ENCODE assay signal across 19 cellular contexts in the genomic region with DNA sequence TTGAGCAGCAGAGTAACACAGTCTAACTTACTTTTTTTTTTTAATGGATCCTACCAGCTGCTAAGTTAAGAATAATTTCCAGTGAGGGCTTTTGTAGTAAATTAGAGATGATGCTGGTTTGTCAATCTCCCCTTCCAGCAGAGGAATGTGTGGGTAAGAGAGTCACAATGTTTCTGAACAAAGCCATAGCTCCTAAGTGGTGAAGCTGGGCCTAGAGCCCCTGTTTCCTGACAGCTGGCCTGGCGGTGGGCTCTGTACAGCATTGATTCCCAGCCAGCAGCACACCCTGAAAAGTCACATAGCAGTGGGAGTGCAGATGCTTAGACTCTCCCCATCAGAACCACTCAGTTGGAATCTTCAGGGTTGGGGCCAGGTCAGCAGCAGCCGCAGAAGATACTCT. TPM values are rescaled to one million over a fixed set of nuclear protein-coding genes. Genes with fewer than 3 reads are reported as not detected.
DNase-seq lines count a peak whose midpoint lies in the region; ATAC-seq and TF ChIP-seq lines count a peak whose summit lies in the region.
"Had no signal": no experiment of that assay in that cellular context is flagged by ENCODE, and none has a peak within 500 bp of the region (broad histone marks: within the 10 kb centered on the region; RNA-seq: fewer than 3 reads in every experiment).

No MANE protein-coding gene starts in this region.

- no peak for TF ChIP-seq CTCF in WTC11 (IDR thresholded peaks at IDR 0.05)

- H3K4me3 Mint-ChIP-seq in WTC11: no peak overlapping the region
- H3K4me3 Mint-ChIP-seq in naive thymus-derived CD4-positive, alpha-beta T cell: no peak overlapping the region
- no peak overlapping the region for H3K4me3 Mint-ChIP-seq in stimulated activated naive B cell treated with anti-CD40 and anti-IgM and Interleukin-4, amounts not matched to agents 10 μg/mL and 1 μg/mL and 100 μg/mL, for 72 hours

- H3K27me3 Mint-ChIP-seq in WTC11 (ENCODE audit: low read depth): no peaks in the 10 kb centered on the region; the same call in 1 of the 2 replicates
- no peaks in the 10 kb centered on the region for H3K27me3 Mint-ChIP-seq in naive thymus-derived CD4-positive, alpha-beta T cell
- no peaks in the 10 kb centered on the region for H3K27me3 Mint-ChIP-seq in stimulated activated naive B cell treated with anti-CD40 and anti-IgM and Interleukin-4, amounts not matched to agents 10 μg/mL and 1 μg/mL and 100 μg/mL, for 72 hours

- CTCF ChIA-PET in WTC11 (lab: Charles Lee): interaction anchor here (0.8 to 2.6 kb wide), 2 partner anchors 153 to 166 kb away, joined by 3 to 9 read pairs; a partner anchor contains a TSS
- CTCF ChIA-PET in naive thymus-derived CD4-positive, alpha-beta T cell (lab: Charles Lee): interaction anchor here (11.5 kb wide), 1 partner anchor 167 kb away, joined by 90 read pairs; no protein-coding TSS in a partner anchor

- ATAC-seq in WTC11 (no peak), HG02970 (IDR thresholded peaks at IDR 0.05; ENCODE audit: low FRiP score, unreplicated experiment) (no peak)
- no peak for ATAC-seq in naive thymus-derived CD4-positive, alpha-beta T cell
- ATAC-seq in stimulated activated naive B cell treated with anti-CD40 and anti-IgM and Interleukin-4, amounts not matched to agents 10 μg/mL and 1 μg/mL and 100 μg/mL, for 72 hours (replicated peaks): no peak
- ATAC-seq: GM12878, PC-3 had no signal

- POLR2A ChIA-PET in WTC11 (lab: Charles Lee): no interaction called here
- POLR2A ChIA-PET in naive thymus-derived CD4-positive, alpha-beta T cell (lab: Charles Lee): no interaction called here

- no peak overlapping the region for H3K4me3 ChIP-seq in naive thymus-derived CD4-positive, alpha-beta T cell (ENCODE audit: low read length)
- H3K4me3 ChIP-seq: GM12878 had no signal

- peak; percentile 12 for DNase-seq in NCI-H1694 (lab: John Stamatoyannopoulos, UW)
- no peak for DNase-seq in NCI-H1694 treated with DMSO at 0.1 percent for 48 hours (lab: John Stamatoyannopoulos, UW)
- DNase-seq in WTC11 (ENCODE audit: low spot score): no peak
- DNase-seq in naive thymus-derived CD4-positive, alpha-beta T cell: no peak
- no peak for DNase-seq in stimulated activated naive B cell treated with anti-CD40 and anti-IgM and Interleukin-4, amounts not matched to agents 10 μg/mL and 1 μg/mL and 100 μg/mL, for 72 hours
- DNase-seq in anterior cingulate cortex (lab: John Stamatoyannopoulos, UW): no peak
- DNase-seq in stimulated activated CD4-positive, alpha-beta T cell treated with anti-CD3 and anti-CD28 coated beads, Interleukin-4, amount 100 ng/mL, for 4 hours: no peak
- DNase-seq: GDM1, GOT3, KBM-7, MV-4-11, NCI-H1417, NCI-H2029, NCI-H2171 treated with DMSO at 0.1 percent for 48 hours, NCI-H82, PC-3 had no signal

- no peaks in the 10 kb centered on the region for H3K4me1 ChIP-seq in naive thymus-derived CD4-positive, alpha-beta T cell (ENCODE audit: control insufficient read depth in 2 of 2, insufficient read depth in 2 of 2, low read length in 2 of 2)

- H3K27ac ChIP-seq in naive thymus-derived CD4-positive, alpha-beta T cell (ENCODE audit: low read depth, low read length): no peak overlapping the region
- H3K27ac ChIP-seq: 22Rv1 had no signal

- no peaks in the 10 kb centered on the region for H3K9me3 ChIP-seq in naive thymus-derived CD4-positive, alpha-beta T cell (ENCODE audit: control insufficient read depth in 2 of 3, low read length in 3 of 3)

- peaks cover 3% of the 10 kb centered on the region; the same call in 1 of the 2 replicates for H3K9me3 Mint-ChIP-seq in WTC11
- no peaks in the 10 kb centered on the region for H3K9me3 Mint-ChIP-seq in naive thymus-derived CD4-positive, alpha-beta T cell
- no peaks in the 10 kb centered on the region for H3K9me3 Mint-ChIP-seq in stimulated activated naive B cell treated with anti-CD40 and anti-IgM and Interleukin-4, amounts not matched to agents 10 μg/mL and 1 μg/mL and 100 μg/mL, for 72 hours

- peaks cover 24% of the 10 kb centered on the region for H3K4me1 Mint-ChIP-seq in WTC11
- peaks cover 0 to 3% (median 0%) of the 10 kb centered on the region in 7 donors for H3K4me1 Mint-ChIP-seq in naive thymus-derived CD4-positive, alpha-beta T cell
- H3K4me1 Mint-ChIP-seq in stimulated activated naive B cell treated with anti-CD40 and anti-IgM and Interleukin-4, amounts not matched to agents 10 μg/mL and 1 μg/mL and 100 μg/mL, for 72 hours: peaks cover 0 to 3% of the 10 kb centered on the region in 2 donors

- peaks cover 22% of the 10 kb centered on the region for H3K36me3 Mint-ChIP-seq in WTC11
- peaks cover 0 to 37% (median 18%) of the 10 kb centered on the region in 5 donors for H3K36me3 Mint-ChIP-seq in naive thymus-derived CD4-positive, alpha-beta T cell
- H3K36me3 Mint-ChIP-seq in stimulated activated naive B cell treated with anti-CD40 and anti-IgM and Interleukin-4, amounts not matched to agents 10 μg/mL and 1 μg/mL and 100 μg/mL, for 72 hours: peaks cover 38 to 42% of the 10 kb centered on the region in 2 donors

- no peaks in the 10 kb centered on the region for H3K27me3 ChIP-seq in naive thymus-derived CD4-positive, alpha-beta T cell (ENCODE audit: control insufficient read depth in 2 of 2, insufficient read depth in 2 of 2, low read length in 2 of 2)

- peaks cover 0 to 37% (median 5%) of the 10 kb centered on the region in 3 experiments for H3K36me3 ChIP-seq in naive thymus-derived CD4-positive, alpha-beta T cell (ENCODE audit: control insufficient read depth in 2 of 3, insufficient read depth in 3 of 3, low read length in 3 of 3)

- H3K27ac Mint-ChIP-seq in WTC11: peak overlapping the region; percentile 76
- peak overlapping the region in 7 of 9 donors; percentile 14 to 53 (median 49) for H3K27ac Mint-ChIP-seq in naive thymus-derived CD4-positive, alpha-beta T cell
- H3K27ac Mint-ChIP-seq in stimulated activated naive B cell treated with anti-CD40 and anti-IgM and Interleukin-4, amounts not matched to agents 10 μg/mL and 1 μg/mL and 100 μg/mL, for 72 hours: peak overlapping the region; percentile 65

- intact Hi-C loops in naive thymus-derived CD4-positive, alpha-beta T cell (cut with micrococcal nuclease): no loop called here

TF ChIP-seq in WTC11, 78 proteins besides CTCF, POLR2A, EP300 and RAD21:
- TF ChIP-seq SMAD4 (CRISPR knock-in tag; IDR thresholded peaks at IDR 0.05): no peak
- TF ChIP-seq, protein P1, sequence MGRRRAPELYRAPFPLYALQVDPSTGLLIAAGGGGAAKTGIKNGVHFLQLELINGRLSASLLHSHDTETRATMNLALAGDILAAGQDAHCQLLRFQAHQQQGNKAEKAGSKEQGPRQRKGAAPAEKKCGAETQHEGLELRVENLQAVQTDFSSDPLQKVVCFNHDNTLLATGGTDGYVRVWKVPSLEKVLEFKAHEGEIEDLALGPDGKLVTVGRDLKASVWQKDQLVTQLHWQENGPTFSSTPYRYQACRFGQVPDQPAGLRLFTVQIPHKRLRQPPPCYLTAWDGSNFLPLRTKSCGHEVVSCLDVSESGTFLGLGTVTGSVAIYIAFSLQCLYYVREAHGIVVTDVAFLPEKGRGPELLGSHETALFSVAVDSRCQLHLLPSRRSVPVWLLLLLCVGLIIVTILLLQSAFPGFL (CRISPR knock-in tag; IDR thresholded peaks at IDR 0.05; ENCODE audit: borderline replicate concordance): no peak
- TF ChIP-seq, protein P2, sequence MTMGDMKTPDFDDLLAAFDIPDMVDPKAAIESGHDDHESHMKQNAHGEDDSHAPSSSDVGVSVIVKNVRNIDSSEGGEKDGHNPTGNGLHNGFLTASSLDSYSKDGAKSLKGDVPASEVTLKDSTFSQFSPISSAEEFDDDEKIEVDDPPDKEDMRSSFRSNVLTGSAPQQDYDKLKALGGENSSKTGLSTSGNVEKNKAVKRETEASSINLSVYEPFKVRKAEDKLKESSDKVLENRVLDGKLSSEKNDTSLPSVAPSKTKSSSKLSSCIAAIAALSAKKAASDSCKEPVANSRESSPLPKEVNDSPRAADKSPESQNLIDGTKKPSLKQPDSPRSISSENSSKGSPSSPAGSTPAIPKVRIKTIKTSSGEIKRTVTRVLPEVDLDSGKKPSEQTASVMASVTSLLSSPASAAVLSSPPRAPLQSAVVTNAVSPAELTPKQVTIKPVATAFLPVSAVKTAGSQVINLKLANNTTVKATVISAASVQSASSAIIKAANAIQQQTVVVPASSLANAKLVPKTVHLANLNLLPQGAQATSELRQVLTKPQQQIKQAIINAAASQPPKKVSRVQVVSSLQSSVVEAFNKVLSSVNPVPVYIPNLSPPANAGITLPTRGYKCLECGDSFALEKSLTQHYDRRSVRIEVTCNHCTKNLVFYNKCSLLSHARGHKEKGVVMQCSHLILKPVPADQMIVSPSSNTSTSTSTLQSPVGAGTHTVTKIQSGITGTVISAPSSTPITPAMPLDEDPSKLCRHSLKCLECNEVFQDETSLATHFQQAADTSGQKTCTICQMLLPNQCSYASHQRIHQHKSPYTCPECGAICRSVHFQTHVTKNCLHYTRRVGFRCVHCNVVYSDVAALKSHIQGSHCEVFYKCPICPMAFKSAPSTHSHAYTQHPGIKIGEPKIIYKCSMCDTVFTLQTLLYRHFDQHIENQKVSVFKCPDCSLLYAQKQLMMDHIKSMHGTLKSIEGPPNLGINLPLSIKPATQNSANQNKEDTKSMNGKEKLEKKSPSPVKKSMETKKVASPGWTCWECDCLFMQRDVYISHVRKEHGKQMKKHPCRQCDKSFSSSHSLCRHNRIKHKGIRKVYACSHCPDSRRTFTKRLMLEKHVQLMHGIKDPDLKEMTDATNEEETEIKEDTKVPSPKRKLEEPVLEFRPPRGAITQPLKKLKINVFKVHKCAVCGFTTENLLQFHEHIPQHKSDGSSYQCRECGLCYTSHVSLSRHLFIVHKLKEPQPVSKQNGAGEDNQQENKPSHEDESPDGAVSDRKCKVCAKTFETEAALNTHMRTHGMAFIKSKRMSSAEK (CRISPR knock-in tag; IDR thresholded peaks at IDR 0.05; ENCODE audit: borderline replicate concordance): no peak

RNA-seq across cellular contexts. Expression of a gene that starts 24.4 kb away (rescaled TPM):
- total RNA-seq in WTC11 (2021): 117 to 139 TPM (median 131 TPM) in 3 replicates
- total RNA-seq in naive thymus-derived CD4-positive, alpha-beta T cell: 100 to 1,000 TPM in 2 of 5 experiments, 10 to 100 TPM in 3; 12.9 to 265 (median 29.7) TPM
- polyA plus RNA-seq in naive thymus-derived CD4-positive, alpha-beta T cell: 10 to 100 TPM; 34.3 to 36.4 TPM

RNA-seq across cellular contexts. Expression of a gene that starts 31.2 kb away (rescaled TPM):
- 9.7 to 10.8 TPM (median 10.6 TPM) in 3 replicates for total RNA-seq in WTC11 (2021)
- 10 to 100 TPM; 20.2 to 33.3 (median 21.7) TPM for total RNA-seq in naive thymus-derived CD4-positive, alpha-beta T cell
- polyA plus RNA-seq in naive thymus-derived CD4-positive, alpha-beta T cell: 10 to 100 TPM in 1 of 2 donors, 1 to 10 TPM in 1; 9.4 to 13.3 TPM

RNA-seq across cellular contexts. Expression of a gene that starts 31.4 kb away (rescaled TPM):
- total RNA-seq in WTC11 (2021): 18.9 to 24.4 TPM (median 21.6 TPM) in 3 replicates
- total RNA-seq in naive thymus-derived CD4-positive, alpha-beta T cell: 10 to 100 TPM; 18.5 to 30.5 (median 20.2) TPM
- 10 to 100 TPM in 1 of 2 donors, 1 to 10 TPM in 1; 8.9 to 14.5 TPM for polyA plus RNA-seq in naive thymus-derived CD4-positive, alpha-beta T cell

RNA-seq across cellular contexts. Expression of a gene that starts 32.8 kb away (rescaled TPM):
- 0.50 to 1.2 TPM (median 0.94 TPM) in 3 replicates for total RNA-seq in WTC11 (2021)
- total RNA-seq in naive thymus-derived CD4-positive, alpha-beta T cell: 1 to 10 TPM in 1 of 5 experiments, under 1 TPM in 2, not detected in 2; 0.48 to 1.1 (median 0.94) TPM
- polyA plus RNA-seq in naive thymus-derived CD4-positive, alpha-beta T cell: not detected
- total RNA-seq: PC-3 had no signal

RNA-seq across cellular contexts. Expression of a gene that starts 58.0 kb away (rescaled TPM):
- 42.2 to 43.9 TPM (median 43.7 TPM) in 3 replicates for total RNA-seq in WTC11 (2021)
- total RNA-seq in naive thymus-derived CD4-positive, alpha-beta T cell: 100 to 1,000 TPM; 144 to 200 (median 178) TPM
- 100 to 1,000 TPM in 1 of 2 donors, 10 to 100 TPM in 1; 75.7 to 107 TPM for polyA plus RNA-seq in naive thymus-derived CD4-positive, alpha-beta T cell
